In genomic region chr1:211621471-211622198, GRCh38 we compare ENCODE assay signal across 1 cellular context.
TF ChIP-seq lines count a peak whose summit lies in the region.

No MANE protein-coding gene starts in this region.

TF ChIP-seq in GM23338, 12 proteins besides CTCF, POLR2A, EP300 and RAD21 (continued from another document):
- TF ChIP-seq ZNF462 (CRISPR knock-in tag; IDR thresholded peaks at IDR 0.05) (no peak), CREB1 (CRISPR knock-in tag; IDR thresholded peaks at IDR 0.05; ENCODE audit: low read depth) (no peak)
